15 cellular contexts compared by ENCODE assay signal in genomic region chr10:77156406-77156879, GRCh38.
DNase-seq lines count a peak whose midpoint lies in the region; ATAC-seq and TF ChIP-seq lines count a peak whose summit lies in the region.
"Had no signal": no experiment of that assay in that cellular context is flagged by ENCODE, and none has a peak within 500 bp of the region (broad histone marks: within the 10 kb centered on the region; RNA-seq: fewer than 3 reads in every experiment).

No MANE protein-coding gene starts in this region.

- no peaks in the 10 kb centered on the region for H3K4me1 Mint-ChIP-seq in activated T-helper 17 cell treated with anti-CD3 and anti-CD28 coated beads, Interleukin-2, amount 50 U/mL, for 72 hours
- H3K4me1 Mint-ChIP-seq: activated naive CD8-positive, alpha-beta T cell treated with anti-CD3 and anti-CD28 coated beads for 36 hours; immature natural killer cell had no signal

- TF ChIP-seq CTCF in HFF-Myc (IDR thresholded peaks at IDR 0.05; ENCODE audit: low read depth, low read length, missing control alignments) = no peak

- H3K27ac ChIP-seq in skeletal muscle tissue (ENCODE audit: low read depth, low read length) = peak overlapping the region; percentile 19
- H3K27ac ChIP-seq: ovary, testis had no signal

- H3K4me3 ChIP-seq in HFF-Myc (replicated peaks; ENCODE audit: low read depth, low read length) (no peak overlapping the region), adipocyte (ENCODE audit: low read length) (no peak overlapping the region), skeletal muscle tissue (ENCODE audit: low read length in 3 of 3) (no peak overlapping the region)
- H3K4me3 ChIP-seq: ovary, testis had no signal

- ATAC-seq in activated T-helper 17 cell treated with anti-CD3 and anti-CD28 coated beads, Interleukin-2, amount 50 U/mL, for 72 hours (replicated peaks) = no peak
- no peak for ATAC-seq in GM18868 (IDR thresholded peaks at IDR 0.05; ENCODE audit: unreplicated experiment)
- ATAC-seq: activated CD8-positive, alpha-beta T cell treated with anti-CD3 and anti-CD28 coated beads, Interleukin-2, amount 10 ng/mL, durations not matched to agents 7 days and 5 days had no signal

- H3K27me3 ChIP-seq in adipocyte (replicated peaks; ENCODE audit: control insufficient read depth, insufficient read depth, low read length) (no peaks in the 10 kb centered on the region), skeletal muscle tissue (ENCODE audit: control insufficient read depth in 3 of 3, insufficient read depth in 3 of 3, low read length in 3 of 3) (no peaks in the 10 kb centered on the region)
- H3K27me3 ChIP-seq: ovary, testis had no signal

- no peaks in the 10 kb centered on the region for H3K9me3 Mint-ChIP-seq in activated T-helper 17 cell treated with anti-CD3 and anti-CD28 coated beads, Interleukin-2, amount 50 U/mL, for 72 hours
- H3K9me3 Mint-ChIP-seq: activated naive CD8-positive, alpha-beta T cell treated with anti-CD3 and anti-CD28 coated beads for 36 hours; immature natural killer cell had no signal

- H3K27ac Mint-ChIP-seq in activated T-helper 17 cell treated with anti-CD3 and anti-CD28 coated beads, Interleukin-2, amount 50 U/mL, for 72 hours = no peak overlapping the region
- H3K27ac Mint-ChIP-seq: activated CD8-positive, alpha-beta T cell treated with anti-CD3 and anti-CD28 coated beads, Interleukin-2, amount 10 ng/mL, durations not matched to agents 7 days and 5 days; activated naive CD8-positive, alpha-beta T cell treated with anti-CD3 and anti-CD28 coated beads for 36 hours; immature natural killer cell had no signal

- H3K36me3 ChIP-seq in adipocyte (ENCODE audit: control insufficient read depth, insufficient read depth, low read length, severe bottlenecking) (no peaks in the 10 kb centered on the region), skeletal muscle tissue (ENCODE audit: control insufficient read depth in 3 of 3, insufficient read depth in 3 of 3, low read length in 3 of 3) (no peaks in the 10 kb centered on the region)
- H3K36me3 ChIP-seq: ovary had no signal

- peak overlapping the region; percentile 1 for H3K9ac ChIP-seq in adipocyte (ENCODE audit: low read length)
- H3K9ac ChIP-seq in skeletal muscle tissue (ENCODE audit: low read depth in 1 of 3, low read length in 3 of 3) = no peak overlapping the region

- H3K9me3 ChIP-seq in adipocyte (ENCODE audit: control insufficient read depth, low read length) = no peaks in the 10 kb centered on the region
- no peaks in the 10 kb centered on the region for H3K9me3 ChIP-seq in skeletal muscle tissue (ENCODE audit: control insufficient read depth in 3 of 3, low read length in 3 of 3)
- H3K9me3 ChIP-seq: ovary, testis had no signal

- H3K36me3 Mint-ChIP-seq in activated T-helper 17 cell treated with anti-CD3 and anti-CD28 coated beads, Interleukin-2, amount 50 U/mL, for 72 hours (ENCODE audit: low read depth) = no peaks in the 10 kb centered on the region
- H3K36me3 Mint-ChIP-seq: activated naive CD8-positive, alpha-beta T cell treated with anti-CD3 and anti-CD28 coated beads for 36 hours; immature natural killer cell had no signal

- H3K4me3 Mint-ChIP-seq in activated T-helper 17 cell treated with anti-CD3 and anti-CD28 coated beads, Interleukin-2, amount 50 U/mL, for 72 hours = no peak overlapping the region
- H3K4me3 Mint-ChIP-seq: activated CD8-positive, alpha-beta T cell treated with anti-CD3 and anti-CD28 coated beads, Interleukin-2, amount 10 ng/mL, durations not matched to agents 7 days and 5 days; activated naive CD8-positive, alpha-beta T cell treated with anti-CD3 and anti-CD28 coated beads for 36 hours; immature natural killer cell had no signal

- H3K4me1 ChIP-seq in adipocyte (ENCODE audit: control insufficient read depth, insufficient read depth, low read length) (peaks cover 38% of the 10 kb centered on the region), skeletal muscle tissue (ENCODE audit: control insufficient read depth in 3 of 3, insufficient read depth in 3 of 3, low read length in 3 of 3) (peaks cover 0 to 11% (median 6%) of the 10 kb centered on the region in 3 donors)
- H3K4me1 ChIP-seq: testis had no signal

- peaks cover 24% of the 10 kb centered on the region for H3K27me3 Mint-ChIP-seq in activated T-helper 17 cell treated with anti-CD3 and anti-CD28 coated beads, Interleukin-2, amount 50 U/mL, for 72 hours
- H3K27me3 Mint-ChIP-seq: activated naive CD8-positive, alpha-beta T cell treated with anti-CD3 and anti-CD28 coated beads for 36 hours had no signal

- DNase-seq in HFF-Myc (ENCODE audit: extremely low read depth, low read depth) (peak; percentile 33), adipocyte (ENCODE audit: low read depth) (peak; percentile 64), foreskin melanocyte (peak; percentile 46)
- DNase-seq in stimulated activated CD4-positive, alpha-beta T cell treated with anti-CD3 and anti-CD28 coated beads, Interleukin-15, amount 100 ng/mL, for 24 hours = no peak
- DNase-seq in activated T-cell treated with anti-CD3 and anti-CD28 coated beads, Interleukin-2, amount 50 U/mL, for 48 hours = no peak
- DNase-seq: activated CD8-positive, alpha-beta T cell treated with anti-CD3 and anti-CD28 coated beads, Interleukin-2, amount 10 ng/mL, durations not matched to agents 7 days and 5 days; activated naive CD8-positive, alpha-beta T cell treated with anti-CD3 and anti-CD28 coated beads for 36 hours; DMS79; immature natural killer cell; NCI-H524; ovary; testis had no signal

Comparison
In these comparisons a context has a peak if more than half of its experiments do, and no peak if none do; other contexts are left out.
1. DNase-seq: peak in HFF-Myc (single experiment), adipocyte (single experiment) and foreskin melanocyte (single experiment); none in stimulated activated CD4-positive, alpha-beta T cell treated with anti-CD3 and anti-CD28 coated beads, Interleukin-15, amount 100 ng/mL, for 24 hours (single experiment) and activated T-cell treated with anti-CD3 and anti-CD28 coated beads, Interleukin-2, amount 50 U/mL, for 48 hours (0 of 2).